In the genomic region with DNA sequence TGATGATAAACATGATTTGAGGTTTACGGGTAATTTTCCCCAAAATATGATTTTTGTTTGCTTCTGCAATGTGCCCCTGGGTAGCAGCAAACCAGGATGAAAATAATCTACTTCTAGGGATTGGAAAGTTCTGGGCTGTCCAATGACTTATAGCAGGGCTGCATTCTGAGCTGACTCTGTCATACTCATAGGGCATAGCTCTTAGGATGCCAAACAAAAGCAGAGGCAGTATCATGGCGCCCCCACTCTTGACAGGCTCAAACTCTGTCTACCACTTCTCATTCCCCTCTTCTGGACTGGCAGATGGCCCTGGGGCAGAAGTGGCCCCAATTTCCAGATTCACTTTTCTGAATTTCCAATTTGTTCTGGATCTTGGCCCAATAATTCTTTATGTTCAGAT, we compare ENCODE assay signal across 9 cellular contexts. TPM values are rescaled to one million over a fixed set of nuclear protein-coding genes. Genes with fewer than 3 reads are reported as not detected.
"Had no signal": no experiment of that assay in that cellular context is flagged by ENCODE, and none has a peak within 500 bp of the region (broad histone marks: within the 10 kb centered on the region; RNA-seq: fewer than 3 reads in every experiment).

No MANE protein-coding gene starts in this region.

- ATAC-seq: activated CD4-positive, CD25-positive, alpha-beta regulatory T cell treated with anti-CD3 and anti-CD28 coated beads, Interleukin-2, amount 50 U/mL, for 24 hours had no signal

- H3K9me3 ChIP-seq: sigmoid colon, spleen had no signal

- H3K27ac Mint-ChIP-seq: activated naive CD4-positive, alpha-beta T cell treated with anti-CD3 and anti-CD28 coated beads, Interleukin-2, amount 50 U/mL, for 24 hours had no signal

- H3K4me3 Mint-ChIP-seq: activated naive CD4-positive, alpha-beta T cell treated with anti-CD3 and anti-CD28 coated beads, Interleukin-2, amount 50 U/mL, for 24 hours had no signal

- H3K9me3 Mint-ChIP-seq: activated naive CD4-positive, alpha-beta T cell treated with anti-CD3 and anti-CD28 coated beads, Interleukin-2, amount 50 U/mL, for 24 hours had no signal

- DNase-seq: foreskin melanocyte, mesendoderm, sigmoid colon, spleen had no signal

- FAIRE-seq: TTC549 had no signal

- H3K27me3 Mint-ChIP-seq: activated naive CD4-positive, alpha-beta T cell treated with anti-CD3 and anti-CD28 coated beads, Interleukin-2, amount 50 U/mL, for 24 hours had no signal

- H3K4me3 ChIP-seq: coronary artery, sigmoid colon, spleen had no signal

- H3K27me3 ChIP-seq: sigmoid colon, spleen had no signal

- H3K27ac ChIP-seq: coronary artery, sigmoid colon, spleen had no signal

- H3K4me1 ChIP-seq: sigmoid colon had no signal

RNA-seq across cellular contexts. Expression of gene SERPINB1, which starts 10.3 kb away (rescaled TPM):
- polyA plus RNA-seq: neural cell had no signal
